ENCODE assay signal across 14 cellular contexts in genomic region chr1:150558761-150559626, GRCh38. TPM values are rescaled to one million over a fixed set of nuclear protein-coding genes. Genes with fewer than 3 reads are reported as not detected.
DNase-seq lines count a peak whose midpoint lies in the region; ATAC-seq and TF ChIP-seq lines count a peak whose summit lies in the region.
"Had no signal": no experiment of that assay in that cellular context is flagged by ENCODE, and none has a peak within 500 bp of the region (broad histone marks: within the 10 kb centered on the region; RNA-seq: fewer than 3 reads in every experiment).

No MANE protein-coding gene starts in this region.

- H3K27ac Mint-ChIP-seq in activated CD4-positive, alpha-beta T cell treated with anti-CD3 and anti-CD28 coated beads, Interleukin-2, amount 10 ng/mL, durations not matched to agents 24 days and 14 days = no peak overlapping the region
- peak overlapping the region in 2 of 3 experiments; percentile 16 to 40 for H3K27ac Mint-ChIP-seq in nephron

- peaks cover 44% of the 10 kb centered on the region for H3K4me1 ChIP-seq in upper lobe of right lung

- H3K27me3 Mint-ChIP-seq in activated CD4-positive, alpha-beta T cell treated with anti-CD3 and anti-CD28 coated beads, Interleukin-2, amount 10 ng/mL, durations not matched to agents 24 days and 14 days = no peaks in the 10 kb centered on the region
- H3K27me3 Mint-ChIP-seq in nephron (ENCODE audit: low read depth) = no peaks in the 10 kb centered on the region
- H3K27me3 Mint-ChIP-seq: activated CD4-positive, alpha-beta T cell treated with anti-CD3 and anti-CD28 coated beads, Interleukin-2, amount 10 ng/mL, durations not matched to agents 7 days and 5 days; activated naive CD8-positive, alpha-beta T cell treated with anti-CD3 and anti-CD28 coated beads, Interleukin-2, amount 50 U/mL, for 24 hours had no signal

- H3K9me3 ChIP-seq in upper lobe of right lung = no peaks in the 10 kb centered on the region
- H3K9me3 ChIP-seq: SJCRH30 had no signal

- peak; percentile 57 for DNase-seq in activated CD4-positive, alpha-beta T cell treated with anti-CD3 and anti-CD28 coated beads, Interleukin-2, amount 10 ng/mL, durations not matched to agents 24 days and 14 days
- no peak for DNase-seq in activated CD4-positive, alpha-beta T cell treated with anti-CD3 and anti-CD28 coated beads for 4 hours
- DNase-seq in fibroblast of villous mesenchyme (ENCODE audit: low read depth) = peak; percentile 51
- DNase-seq in upper lobe of right lung = peak; percentile 82
- no peak for DNase-seq in AG08396 (ENCODE audit: low spot score)
- no peak for DNase-seq in activated CD8-positive, alpha-beta memory T cell treated with anti-CD3 and anti-CD28 coated beads, Interleukin-2, amount 50 U/mL, for 48 hours

- intact Hi-C loops in activated CD4-positive, alpha-beta T cell treated with anti-CD3 and anti-CD28 coated beads, Interleukin-2, amount 10 ng/mL, durations not matched to agents 24 days and 14 days (cut with micrococcal nuclease) = no loop called here
- intact Hi-C loops in upper lobe of right lung (cut with DNase I) = no loop called here

- H3K27ac ChIP-seq in upper lobe of right lung = peak overlapping the region; percentile 37
- H3K27ac ChIP-seq: 22Rv1, SJCRH30 had no signal

- H3K4me3 Mint-ChIP-seq in activated CD4-positive, alpha-beta T cell treated with anti-CD3 and anti-CD28 coated beads, Interleukin-2, amount 10 ng/mL, durations not matched to agents 24 days and 14 days = no peak overlapping the region
- no peak overlapping the region for H3K4me3 Mint-ChIP-seq in nephron
- H3K4me3 Mint-ChIP-seq: activated CD4-positive, alpha-beta T cell treated with anti-CD3 and anti-CD28 coated beads, Interleukin-2, amount 10 ng/mL, durations not matched to agents 7 days and 5 days had no signal

- H3K36me3 Mint-ChIP-seq in activated CD4-positive, alpha-beta T cell treated with anti-CD3 and anti-CD28 coated beads, Interleukin-2, amount 10 ng/mL, durations not matched to agents 24 days and 14 days (ENCODE audit: low read depth) = peaks cover 2% of the 10 kb centered on the region
- no peaks in the 10 kb centered on the region for H3K36me3 Mint-ChIP-seq in nephron (ENCODE audit: low read depth)

- H3K27me3 ChIP-seq in upper lobe of right lung = no peaks in the 10 kb centered on the region
- H3K27me3 ChIP-seq: SJCRH30 had no signal

- peaks cover 12% of the 10 kb centered on the region for H3K36me3 ChIP-seq in upper lobe of right lung
- H3K36me3 ChIP-seq: SJCRH30 had no signal

- no peak for TF ChIP-seq CTCF in fibroblast of villous mesenchyme (IDR thresholded peaks at IDR 0.05; ENCODE audit: insufficient read depth, low read depth, low read length)
- no peak for TF ChIP-seq CTCF in nephron (IDR thresholded peaks at IDR 0.05; ENCODE audit: unreplicated experiment in 3 of 3)
- no peak for TF ChIP-seq CTCF in upper lobe of right lung (IDR thresholded peaks at IDR 0.05)

- H3K4me1 Mint-ChIP-seq in activated CD4-positive, alpha-beta T cell treated with anti-CD3 and anti-CD28 coated beads, Interleukin-2, amount 10 ng/mL, durations not matched to agents 24 days and 14 days = peaks cover 37% of the 10 kb centered on the region
- H3K4me1 Mint-ChIP-seq in nephron = peaks cover 46% of the 10 kb centered on the region

- ATAC-seq in upper lobe of right lung = peak; percentile 0
- ATAC-seq in GM21723 (IDR thresholded peaks at IDR 0.05; ENCODE audit: unreplicated experiment) = no peak
- ATAC-seq: activated naive CD8-positive, alpha-beta T cell treated with anti-CD3 and anti-CD28 coated beads, Interleukin-2, amount 50 U/mL, for 24 hours had no signal

- H3K9me3 Mint-ChIP-seq in activated CD4-positive, alpha-beta T cell treated with anti-CD3 and anti-CD28 coated beads, Interleukin-2, amount 10 ng/mL, durations not matched to agents 24 days and 14 days = no peaks in the 10 kb centered on the region
- no peaks in the 10 kb centered on the region for H3K9me3 Mint-ChIP-seq in nephron
- H3K9me3 Mint-ChIP-seq: activated CD4-positive, alpha-beta T cell treated with anti-CD3 and anti-CD28 coated beads, Interleukin-2, amount 10 ng/mL, durations not matched to agents 7 days and 5 days; activated naive CD8-positive, alpha-beta T cell treated with anti-CD3 and anti-CD28 coated beads, Interleukin-2, amount 50 U/mL, for 24 hours had no signal

- H3K4me3 ChIP-seq in fibroblast of villous mesenchyme (ENCODE audit: low read depth, low read length) = peak overlapping the region; percentile 32
- H3K4me3 ChIP-seq in upper lobe of right lung = peak overlapping the region; percentile 44
- H3K4me3 ChIP-seq: SJCRH30, smooth muscle cell had no signal

RNA-seq across cellular contexts. Expression of gene ADAMTSL4, which starts 9.8 kb away (rescaled TPM):
- total RNA-seq in activated CD4-positive, alpha-beta T cell treated with anti-CD3 and anti-CD28 coated beads, Interleukin-2, amount 10 ng/mL, durations not matched to agents 24 days and 14 days = 1.3 and 1.8 TPM in 2 replicates
- total RNA-seq in fibroblast of villous mesenchyme (2.9 and 8.6 TPM in 2 replicates), upper lobe of right lung (99.2 TPM)
- total RNA-seq: SJCRH30 had no signal

RNA-seq across cellular contexts. Expression of gene MCL1, which starts 20.4 kb away (rescaled TPM):
- total RNA-seq in activated CD4-positive, alpha-beta T cell treated with anti-CD3 and anti-CD28 coated beads, Interleukin-2, amount 10 ng/mL, durations not matched to agents 24 days and 14 days = 278 and 280 TPM in 2 replicates
- total RNA-seq in fibroblast of villous mesenchyme = 218 and 272 TPM in 2 replicates
- 325 TPM for total RNA-seq in upper lobe of right lung

RNA-seq across cellular contexts. Expression of gene FALEC, which starts 43.4 kb away (rescaled TPM):
- total RNA-seq in activated CD4-positive, alpha-beta T cell treated with anti-CD3 and anti-CD28 coated beads, Interleukin-2, amount 10 ng/mL, durations not matched to agents 24 days and 14 days = not detected in 2 replicates
- total RNA-seq in fibroblast of villous mesenchyme (0.64 and 1.3 TPM in 2 replicates), upper lobe of right lung (1.0 TPM)
- total RNA-seq: kidney epithelial cell, SJCRH30, smooth muscle cell had no signal

RNA-seq across cellular contexts. Expression of gene ECM1, which starts 51.1 kb away (rescaled TPM):
- total RNA-seq in activated CD4-positive, alpha-beta T cell treated with anti-CD3 and anti-CD28 coated beads, Interleukin-2, amount 10 ng/mL, durations not matched to agents 24 days and 14 days = 1.5 and 2.4 TPM in 2 replicates
- 20.3 and 24.5 TPM in 2 replicates for total RNA-seq in fibroblast of villous mesenchyme
- total RNA-seq in upper lobe of right lung = 15.5 TPM

Comparison
In these comparisons a context has a peak if more than half of its experiments do, and no peak if none do; other contexts are left out.
1. DNase-seq: peak in activated CD4-positive, alpha-beta T cell treated with anti-CD3 and anti-CD28 coated beads, Interleukin-2, amount 10 ng/mL, durations not matched to agents 24 days and 14 days (single experiment), fibroblast of villous mesenchyme (single experiment) and upper lobe of right lung (single experiment); none in activated CD4-positive, alpha-beta T cell treated with anti-CD3 and anti-CD28 coated beads for 4 hours (0 of 2), AG08396 (single experiment) and activated CD8-positive, alpha-beta memory T cell treated with anti-CD3 and anti-CD28 coated beads, Interleukin-2, amount 50 U/mL, for 48 hours (single experiment).
2. RNA of gene ADAMTSL4, which starts 9.8 kb away (total RNA-seq): 99.2 TPM in upper lobe of right lung (single experiment); 2.9 to 8.6 TPM in fibroblast of villous mesenchyme and 1.3 to 1.8 TPM in activated CD4-positive, alpha-beta T cell treated with anti-CD3 and anti-CD28 coated beads, Interleukin-2, amount 10 ng/mL, durations not matched to agents 24 days and 14 days; every median in the first group is over 10 times any median in the second.